In genomic region chr10:132883391-132883881, GRCh38 we compare ENCODE assay signal across 28 cellular contexts. TPM values are rescaled to one million over a fixed set of nuclear protein-coding genes. Genes with fewer than 3 reads are reported as not detected.
A peak's percentile ranks its signal among the peaks of the same experiment; 100 is the strongest.
DNase-seq lines count a peak whose midpoint lies in the region; ATAC-seq, FAIRE-seq and TF ChIP-seq lines count a peak whose summit lies in the region.
"Had no signal": no experiment of that assay in that cellular context is flagged by ENCODE, and none has a peak within 500 bp of the region (broad histone marks: within the 10 kb centered on the region; RNA-seq: fewer than 3 reads in every experiment).

No MANE protein-coding gene starts in this region.

- CTCF ChIA-PET in HEK293 (lab: Yijun Ruan, JAX), result interaction anchor here (0.7 to 1.8 kb wide), 2 partner anchors 21 to 223 kb away, joined by 4 to 5 read pairs; no protein-coding TSS in a partner anchor
- CTCF ChIA-PET in H1 (lab: Charles Lee; ENCODE audit: partially characterized antibody), result interaction anchor here (0.9 to 2.3 kb wide), 8 partner anchors 9 to 75 kb away, joined by 3 to 15 read pairs (median 4); no protein-coding TSS in a partner anchor

- H3K9me3 ChIP-seq in HEK293 (ENCODE audit: control insufficient read depth, insufficient read depth, low read depth, low read length) (no peaks in the 10 kb centered on the region), H1 (ENCODE audit: insufficient read depth in 2 of 2, low read depth in 1 of 2, low read length in 1 of 2) (no peaks in the 10 kb centered on the region)
- H3K9me3 ChIP-seq: SJSA1, stomach had no signal

- no peak for TF ChIP-seq RAD21 in H1 (IDR thresholded peaks at IDR 0.05 in 1 of 2, conservative IDR thresholded peaks at IDR 0.05 in 1 of 2; ENCODE audit: low read depth in 2 of 2, low read length in 2 of 2)

- H3K36me3 Mint-ChIP-seq in osteocyte (ENCODE audit: unreplicated experiment), result no peaks in the 10 kb centered on the region
- H3K36me3 Mint-ChIP-seq: activated naive CD8-positive, alpha-beta T cell treated with anti-CD3 and anti-CD28 coated beads for 36 hours had no signal

- no peak for TF ChIP-seq POLR2A in H1 (IDR thresholded peaks at IDR 0.05; ENCODE audit: control extremely low read depth in 1 of 2, low read depth in 2 of 2, low read length in 2 of 2)

- H2BK20ac ChIP-seq in H1 (ENCODE audit: low read length), result peak overlapping the region; percentile 3; the same call in 1 of the 2 replicates

- H3K27ac Mint-ChIP-seq in osteocyte (ENCODE audit: unreplicated experiment), result peak overlapping the region; percentile 8
- H3K27ac Mint-ChIP-seq: activated CD4-positive, alpha-beta T cell treated with anti-CD3 and anti-CD28 coated beads, Interleukin-2, amount 10 ng/mL, durations not matched to agents 7 days and 5 days; activated naive CD8-positive, alpha-beta T cell treated with anti-CD3 and anti-CD28 coated beads for 36 hours; GM23338; T-helper 1 cell treated with Interleukin-12 subunit alpha and Interleukin-12 subunit beta and Interleukin-4 antibody, amounts not matched to agents 30 μg/mL and 1 μg/mL, for 36 hours had no signal

- no peak overlapping the region for H2BK5ac ChIP-seq in H1 (ENCODE audit: low read depth, low read length)

- no peak overlapping the region for H3K4me2 ChIP-seq in H1 (ENCODE audit: insufficient read depth in 1 of 2, low read depth in 2 of 2, low read length in 2 of 2)
- H3K4me2 ChIP-seq: GM23338, hepatocyte, KMS-11 had no signal

- H3K4me1 ChIP-seq in HEK293 (ENCODE audit: control insufficient read depth, insufficient read depth, low read length), result no peaks in the 10 kb centered on the region
- H3K4me1 ChIP-seq in H1 (replicated peaks in 1 of 4; ENCODE audit: control insufficient read depth in 3 of 4, insufficient read depth in 4 of 4, low read length in 3 of 4), result peaks cover 0 to 14% (median 8%) of the 10 kb centered on the region in 4 experiments; a peak in 6 of 7 replicates
- H3K4me1 ChIP-seq: parathyroid adenoma had no signal

- POLR2A ChIA-PET in HEK293 (lab: Yijun Ruan, JAX) (no interaction called here), H1 (lab: Charles Lee; ENCODE audit: partially characterized antibody) (no interaction called here)

- no peak overlapping the region for H3K4ac ChIP-seq in H1 (replicated peaks; ENCODE audit: insufficient read length, low read depth, low read length)

- H2AFZ ChIP-seq in H1 (ENCODE audit: low read length), result no peak overlapping the region
- H2AFZ ChIP-seq: GM23338, hepatocyte, parathyroid adenoma had no signal

- no peaks in the 10 kb centered on the region for H3K79me2 ChIP-seq in H1 (ENCODE audit: control insufficient read depth in 1 of 2, insufficient read depth in 2 of 2, low read length in 2 of 2)
- H3K79me2 ChIP-seq: hepatocyte, parathyroid adenoma had no signal

- no peak overlapping the region for H2BK120ac ChIP-seq in H1 (replicated peaks; ENCODE audit: low read depth, low read length)

- FAIRE-seq in H1 (lab: Jason Lieb, UNC), result no peak
- FAIRE-seq: frontal cortex, G401.6, GM18507 had no signal

- H4K91ac ChIP-seq in H1 (replicated peaks; ENCODE audit: insufficient read length, low read length), result no peak overlapping the region

- H3K4me3 ChIP-seq in HEK293 (ENCODE audit: low read depth, low read length) (no peak overlapping the region), H1 (ENCODE audit: extremely low read depth in 1 of 4, insufficient read depth in 2 of 4, low read depth in 3 of 4, low read length in 4 of 4) (no peak overlapping the region)
- H3K4me3 ChIP-seq: GM23338, hepatocyte, SJSA1, stomach had no signal

- H3K27me3 ChIP-seq in H1 (replicated peaks in 1 of 4; ENCODE audit: control insufficient read depth in 3 of 4, extremely low read depth in 1 of 4, insufficient read depth in 3 of 4, low read length in 3 of 4), result peaks cover 0 to 2% (median 0%) of the 10 kb centered on the region in 4 experiments; a peak in 1 of 7 replicates
- H3K27me3 ChIP-seq: hepatocyte had no signal

- peaks cover 16% of the 10 kb centered on the region for H3K27me3 Mint-ChIP-seq in osteocyte (ENCODE audit: unreplicated experiment)

- WGBS in H1 (ENCODE audit: extremely low coverage in 1 of 2, insufficient coverage in 1 of 2, insufficient read length in 1 of 2, insufficient replicate concordance in 2 of 2, low coverage in 1 of 2, low lambda C conversion rate in 2 of 2, missing lambda C conversion rate in 1 of 2), 2 experiments, result 89% methylated on average over 20 of the region's 20 CpGs; no CpG with 5 or more reads in 1 of the 2 experiments

- no peaks in the 10 kb centered on the region for H3K79me1 ChIP-seq in H1 (ENCODE audit: low read depth, low read length)

- ATAC-seq in GM19467 (IDR thresholded peaks at IDR 0.05; ENCODE audit: unreplicated experiment), result no peak
- ATAC-seq: GM23338, Panc1 had no signal

- DNase-seq in EH (ENCODE audit: low read depth) (peak; percentile 37), H1 (ENCODE audit: low read depth in 1 of 2, low spot score in 2 of 2) (no peak), osteocyte (ENCODE audit: extremely low spot score, unreplicated experiment) (no peak), GDM1 (lab: John Stamatoyannopoulos, UW) (no peak), superior temporal gyrus (ENCODE audit: extremely low spot score) (no peak), NCI-H2107 treated with DMSO at 0.1 percent for 48 hours (lab: John Stamatoyannopoulos, UW; ENCODE audit: unreplicated experiment) (no peak)
- DNase-seq: activated CD4-positive, alpha-beta T cell treated with anti-CD3 and anti-CD28 coated beads, Interleukin-2, amount 10 ng/mL, durations not matched to agents 7 days and 5 days; activated naive CD8-positive, alpha-beta T cell treated with anti-CD3 and anti-CD28 coated beads for 36 hours; cerebellar nuclear complex; effector CD8-positive, alpha-beta T cell; NCI-H1436 treated with DMSO at 0.1 percent for 48 hours; NCI-H510A; nephron progenitor cell; stomach; trophoblast cell had no signal

- H4K5ac ChIP-seq in H1 (ENCODE audit: insufficient read length, low read depth, low read length), result no peak overlapping the region

- no peak overlapping the region for H2AK5ac ChIP-seq in H1 (ENCODE audit: low read depth, low read length)

- H3K18ac ChIP-seq in H1 (ENCODE audit: extremely low read depth, low read length), result no peak overlapping the region

- peaks cover 6% of the 10 kb centered on the region; the same call in 1 of the 2 replicates for H3K23me2 ChIP-seq in H1 (ENCODE audit: low read depth, low read length)

- H3K36me3 ChIP-seq in HEK293 (ENCODE audit: control insufficient read depth in 2 of 2, insufficient read depth in 1 of 2, low read length in 2 of 2) (no peaks in the 10 kb centered on the region), H1 (ENCODE audit: control insufficient read depth in 2 of 4, insufficient read depth in 4 of 4, low read length in 3 of 4) (no peaks in the 10 kb centered on the region)
- H3K36me3 ChIP-seq: SJSA1, stomach had no signal

- H3K4me3 Mint-ChIP-seq in osteocyte (ENCODE audit: unreplicated experiment), result no peak overlapping the region
- H3K4me3 Mint-ChIP-seq: activated CD4-positive, alpha-beta T cell treated with anti-CD3 and anti-CD28 coated beads, Interleukin-2, amount 10 ng/mL, durations not matched to agents 7 days and 5 days; activated naive CD8-positive, alpha-beta T cell treated with anti-CD3 and anti-CD28 coated beads for 36 hours; GM23338; nephron progenitor cell; T-helper 1 cell treated with Interleukin-12 subunit alpha and Interleukin-12 subunit beta and Interleukin-4 antibody, amounts not matched to agents 30 μg/mL and 1 μg/mL, for 36 hours had no signal

- H4K8ac ChIP-seq in H1 (ENCODE audit: extremely low read depth, insufficient read depth, low read length), result no peak overlapping the region

- H3K56ac ChIP-seq in H1 (replicated peaks; ENCODE audit: insufficient read length, low read depth, low read length), result no peak overlapping the region

- H3K27ac ChIP-seq in HEK293 (ENCODE audit: extremely low read depth, low read depth, low read length) (no peak overlapping the region), H1 (ENCODE audit: low read depth, low read length) (no peak overlapping the region; the same call in 1 of the 2 replicates)
- H3K27ac ChIP-seq: hepatocyte, KMS-11, parathyroid adenoma, SJSA1, stomach had no signal

- H3K9ac ChIP-seq in H1 (replicated peaks in 1 of 4; ENCODE audit: extremely low read depth in 1 of 4, low read depth in 3 of 4, low read length in 3 of 4), result no peak overlapping the region
- H3K9ac ChIP-seq: KMS-11, parathyroid adenoma had no signal

- H3K4me1 Mint-ChIP-seq in osteocyte (ENCODE audit: unreplicated experiment), result peaks cover 9% of the 10 kb centered on the region
- H3K4me1 Mint-ChIP-seq: activated CD4-positive, alpha-beta T cell treated with anti-CD3 and anti-CD28 coated beads, Interleukin-2, amount 10 ng/mL, durations not matched to agents 7 days and 5 days; activated naive CD8-positive, alpha-beta T cell treated with anti-CD3 and anti-CD28 coated beads for 36 hours had no signal

- no peak overlapping the region for H3K23ac ChIP-seq in H1 (ENCODE audit: insufficient read length)

- no peak overlapping the region for H3K14ac ChIP-seq in H1 (ENCODE audit: insufficient read length)

- TF ChIP-seq CTCF in HEK293 (tag by site-specific recombination; IDR thresholded peaks at IDR 0.05) (no peak), H1 (IDR thresholded peaks at IDR 0.05; ENCODE audit: control extremely low read depth in 1 of 3, insufficient read depth in 1 of 3, low read depth in 1 of 3, low read length in 3 of 3) (no peak), osteocyte (IDR thresholded peaks at IDR 0.05) (no peak)

- H2BK15ac ChIP-seq in H1 (ENCODE audit: low read length), result 0 out of 2 replicates have a peak overlapping the region, but pooled peaks have one; percentile 40

- H2BK12ac ChIP-seq in H1 (ENCODE audit: low read depth, low read length), result 0 out of 2 replicates have a peak overlapping the region, but pooled peaks have one; percentile 27

- H4K20me1 ChIP-seq in H1 (replicated peaks in 1 of 2; ENCODE audit: control insufficient read depth in 1 of 2, insufficient read depth in 2 of 2, low read length in 2 of 2), result no peaks in the 10 kb centered on the region

- H3K9me3 Mint-ChIP-seq in osteocyte (ENCODE audit: unreplicated experiment), result no peaks in the 10 kb centered on the region
- H3K9me3 Mint-ChIP-seq: activated CD4-positive, alpha-beta T cell treated with anti-CD3 and anti-CD28 coated beads, Interleukin-2, amount 10 ng/mL, durations not matched to agents 7 days and 5 days; nephron progenitor cell; T-helper 1 cell treated with Interleukin-12 subunit alpha and Interleukin-12 subunit beta and Interleukin-4 antibody, amounts not matched to agents 30 μg/mL and 1 μg/mL, for 36 hours had no signal

- TF ChIP-seq EP300 in H1 (IDR thresholded peaks at IDR 0.05; ENCODE audit: borderline replicate concordance in 1 of 2, low read depth in 2 of 2, low read length in 2 of 2), result no peak

RNA-seq across cellular contexts. Expression of gene CFAP46, which starts 58.9 kb away (rescaled TPM):
- total RNA-seq in H1 (2021; fragmentation: NEBNext Ultra II Directional; extraction: Animal tissue kit (Norgen Biotek cat#: 25700)), result 3.1 and 4.8 TPM in 2 replicates
- polyA plus RNA-seq in H1 (2011; rRNA removed), result 2.2 and 2.6 TPM in 2 replicates
- polyA plus RNA-seq in H1 (2011; cell fraction: cytosol; rRNA removed), result 2.7 TPM
- polyA plus RNA-seq in H1 (2011; cell fraction: nucleus; rRNA removed), result 8.9 TPM
- polyA plus RNA-seq in H1 (2012, experiment 1 of 2), result 2.5 to 4.7 TPM (median 3.4 TPM) in 4 replicates
- polyA plus RNA-seq in H1 (2012, experiment 2 of 2), result 2.7 TPM
- 2.8 TPM for polyA plus RNA-seq in H1 (2013, experiment 1 of 2)
- 2.5 TPM for polyA plus RNA-seq in H1 (2013, experiment 2 of 2)
- polyA minus RNA-seq in H1 (2011; rRNA and poly(A)+ RNA removed), result 3.9 TPM in 2 replicates
- polyA minus RNA-seq in H1 (2011; cell fraction: cytosol; rRNA and poly(A)+ RNA removed), result 0.29 TPM
- polyA minus RNA-seq in H1 (2011; cell fraction: nucleus; rRNA and poly(A)+ RNA removed), result 5.8 TPM
- total RNA-seq in osteocyte, result 0.50 and 0.56 TPM in 2 replicates
- total RNA-seq: activated CD4-positive, alpha-beta T cell treated with anti-CD3 and anti-CD28 coated beads, Interleukin-2, amount 10 ng/mL, durations not matched to agents 7 days and 5 days; HT-29 had no signal
